Comparison of ENCODE assay signal across 1 cellular context in genomic region chr6:31690231-31691077, GRCh38.
TF ChIP-seq lines count a peak whose summit lies in the region.

No MANE protein-coding gene starts in this region.

TF ChIP-seq in GM23338, 12 proteins besides CTCF, POLR2A, EP300 and RAD21 (continued from another document):
- TF ChIP-seq POLR2AphosphoS5 (IDR thresholded peaks at IDR 0.05; ENCODE audit: low read depth) (no peak), ZNF462 (CRISPR knock-in tag; IDR thresholded peaks at IDR 0.05) (no peak)
TF ChIP-seq in GM23338: peak in this region for 0.
